24 cellular contexts compared by ENCODE assay signal in the genomic region with DNA sequence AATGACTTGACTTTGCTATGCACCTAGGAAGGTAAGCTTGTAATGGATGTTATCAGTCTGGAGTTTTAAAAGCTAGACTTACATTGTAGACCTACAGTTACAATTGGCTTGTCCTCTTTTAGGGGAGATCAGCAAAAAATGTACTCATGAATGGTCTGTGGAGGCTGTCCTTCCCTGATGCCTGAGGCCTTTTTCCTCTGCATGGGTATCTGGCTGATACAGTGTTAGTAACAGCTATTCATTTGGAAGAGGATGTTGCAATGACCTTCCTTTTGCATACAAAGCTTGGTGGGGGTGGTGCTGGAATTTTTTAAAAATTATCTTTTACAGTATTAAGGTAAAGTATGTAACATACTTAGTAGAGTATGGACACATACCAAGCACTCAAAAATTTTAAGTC.
"Had no signal": no experiment of that assay in that cellular context is flagged by ENCODE, and none has a peak within 500 bp of the region (broad histone marks: within the 10 kb centered on the region; RNA-seq: fewer than 3 reads in every experiment).

No MANE protein-coding gene starts in this region.

- H3K4me3 ChIP-seq: left lung, lower lobe of right lung, mucosa of descending colon, ovary, right atrium auricular region, right lobe of liver, smooth muscle cell, tibial nerve, uterus had no signal

- H3K4me1 ChIP-seq: left lung, lower lobe of right lung, right atrium auricular region, right lobe of liver, tibial nerve, uterus had no signal

- H3K27ac Mint-ChIP-seq: naive thymus-derived CD4-positive, alpha-beta T cell; natural killer cell treated with Interleukin-12 subunit alpha and Interleukin-12 subunit beta and Interleukin-15 and Interleukin-18, amount 100 ng/mL, for 72 hours; progenitor cell of endocrine pancreas; stimulated activated memory B cell treated with anti-CD40 and anti-IgM and Interleukin-4, amounts not matched to agents 10 μg/mL and 1 μg/mL and 100 μg/mL, for 72 hours; stimulated activated naive CD8-positive, alpha-beta T cell treated with anti-CD3 and anti-CD28 coated beads, Interleukin-15, amount 100 ng/mL, for 72 hours; type B pancreatic cell had no signal

- ATAC-seq: left cardiac atrium; left lung; lower lobe of right lung; mucosa of descending colon; naive thymus-derived CD4-positive, alpha-beta T cell; natural killer cell treated with Interleukin-12 subunit alpha and Interleukin-12 subunit beta and Interleukin-15 and Interleukin-18, amount 100 ng/mL, for 72 hours; right lobe of liver; stimulated activated memory B cell treated with anti-CD40 and anti-IgM and Interleukin-4, amounts not matched to agents 10 μg/mL and 1 μg/mL and 100 μg/mL, for 72 hours; stimulated activated naive CD8-positive, alpha-beta T cell treated with anti-CD3 and anti-CD28 coated beads, Interleukin-15, amount 100 ng/mL, for 72 hours had no signal

- H3K36me3 ChIP-seq: left lung, lower lobe of right lung, ovary, right atrium auricular region, right lobe of liver, tibial nerve, uterus had no signal

- H3K9me3 Mint-ChIP-seq: type B pancreatic cell had no signal

- H3K36me3 Mint-ChIP-seq: naive thymus-derived CD4-positive, alpha-beta T cell; natural killer cell treated with Interleukin-12 subunit alpha and Interleukin-12 subunit beta and Interleukin-15 and Interleukin-18, amount 100 ng/mL, for 72 hours; stimulated activated memory B cell treated with anti-CD40 and anti-IgM and Interleukin-4, amounts not matched to agents 10 μg/mL and 1 μg/mL and 100 μg/mL, for 72 hours; type B pancreatic cell had no signal

- DNase-seq: kidney glomerular epithelial cell; left cardiac atrium; left lung; lower lobe of right lung; midbrain; mucosa of descending colon; naive thymus-derived CD4-positive, alpha-beta T cell; ovary; right lobe of liver; stimulated activated CD4-positive, alpha-beta T cell treated with anti-CD3 and anti-CD28 coated beads, Interleukin-1b, Interleukin-23, amount 100 ng/mL, for 48 hours; stimulated activated CD4-positive, alpha-beta T cell treated with anti-CD3 and anti-CD28 coated beads, Interleukin-2, amount 100 ng/mL, for 48 hours; stimulated activated CD4-positive, alpha-beta T cell treated with anti-CD3 and anti-CD28 coated beads, Interleukin-4, amount 100 ng/mL, for 4 hours; stimulated activated CD8-positive, alpha-beta memory T cell treated with anti-CD3 and anti-CD28 coated beads, Interleukin-4, amount 100 ng/mL, for 48 hours; stimulated activated naive CD4-positive, alpha-beta T cell treated with Interleukin-2 at 50 U/mL for 16 hours; stimulated activated naive CD8-positive, alpha-beta T cell treated with anti-CD3 and anti-CD28 coated beads, Interleukin-15, amount 100 ng/mL, for 72 hours; substantia nigra; uterus had no signal

- H3K4me3 Mint-ChIP-seq: naive thymus-derived CD4-positive, alpha-beta T cell; natural killer cell treated with Interleukin-12 subunit alpha and Interleukin-12 subunit beta and Interleukin-15 and Interleukin-18, amount 100 ng/mL, for 72 hours; stimulated activated memory B cell treated with anti-CD40 and anti-IgM and Interleukin-4, amounts not matched to agents 10 μg/mL and 1 μg/mL and 100 μg/mL, for 72 hours; stimulated activated naive CD8-positive, alpha-beta T cell treated with anti-CD3 and anti-CD28 coated beads, Interleukin-15, amount 100 ng/mL, for 72 hours; type B pancreatic cell had no signal

- H3K27me3 Mint-ChIP-seq: naive thymus-derived CD4-positive, alpha-beta T cell; natural killer cell treated with Interleukin-12 subunit alpha and Interleukin-12 subunit beta and Interleukin-15 and Interleukin-18, amount 100 ng/mL, for 72 hours; progenitor cell of endocrine pancreas; stimulated activated memory B cell treated with anti-CD40 and anti-IgM and Interleukin-4, amounts not matched to agents 10 μg/mL and 1 μg/mL and 100 μg/mL, for 72 hours; stimulated activated naive CD8-positive, alpha-beta T cell treated with anti-CD3 and anti-CD28 coated beads, Interleukin-15, amount 100 ng/mL, for 72 hours; type B pancreatic cell had no signal

- H3K9me3 ChIP-seq: left lung, lower lobe of right lung, ovary, right atrium auricular region, right lobe of liver, tibial nerve, uterus had no signal

- H3K4me1 Mint-ChIP-seq: naive thymus-derived CD4-positive, alpha-beta T cell; stimulated activated memory B cell treated with anti-CD40 and anti-IgM and Interleukin-4, amounts not matched to agents 10 μg/mL and 1 μg/mL and 100 μg/mL, for 72 hours; stimulated activated naive CD8-positive, alpha-beta T cell treated with anti-CD3 and anti-CD28 coated beads, Interleukin-15, amount 100 ng/mL, for 72 hours had no signal

- H3K27me3 ChIP-seq: left lung, ovary, right atrium auricular region, right lobe of liver, tibial nerve, uterus had no signal

- H3K4me2 ChIP-seq: smooth muscle cell had no signal

- H3K27ac ChIP-seq: left lung, lower lobe of right lung, ovary, right atrium auricular region, right lobe of liver, tibial nerve, uterus had no signal
